Comparison of ENCODE assay signal across 32 cellular contexts in the genomic region with DNA sequence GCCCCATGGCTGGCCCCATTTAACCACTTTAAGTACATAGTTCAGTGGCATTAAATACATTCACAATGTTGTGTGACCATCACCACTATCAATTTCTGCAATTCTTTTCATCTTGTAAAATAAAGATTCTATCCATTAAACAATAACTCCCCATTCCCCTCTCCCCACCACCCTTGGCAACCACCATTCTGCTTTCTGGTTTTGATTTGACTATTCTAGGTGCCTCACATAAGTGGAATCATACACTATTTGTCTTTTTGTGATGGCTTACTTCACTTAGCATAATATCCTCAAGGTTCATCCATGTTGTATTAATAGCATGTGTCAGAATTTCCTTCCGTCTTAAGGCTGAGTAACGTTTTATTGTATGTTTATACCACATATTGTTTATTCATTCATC. TPM values are rescaled to one million over a fixed set of nuclear protein-coding genes. Genes with fewer than 3 reads are reported as not detected.
"Had no signal": no experiment of that assay in that cellular context is flagged by ENCODE, and none has a peak within 500 bp of the region (broad histone marks: within the 10 kb centered on the region; RNA-seq: fewer than 3 reads in every experiment).

No MANE protein-coding gene starts in this region.

- H3K4me1 ChIP-seq: left lung had no signal

- H3K36me3 Mint-ChIP-seq: mesothelial cell of epicardium had no signal

- H3K9me3 ChIP-seq: esophagus squamous epithelium, gastrocnemius medialis, heart right ventricle, left lung, lower lobe of right lung, mucosa of descending colon had no signal

- H3K36me3 ChIP-seq: esophagus squamous epithelium, gastrocnemius medialis, heart right ventricle, left lung, lower lobe of right lung had no signal

- H3K4me3 ChIP-seq: dorsolateral prefrontal cortex, esophagus squamous epithelium, gastrocnemius medialis, heart right ventricle, left lung, lower lobe of right lung, mucosa of descending colon had no signal

- FAIRE-seq: colon, islet of Langerhans, keratinocyte had no signal

- H3K27ac ChIP-seq: dorsolateral prefrontal cortex, epithelial cell of prostate, esophagus squamous epithelium, gastrocnemius medialis, heart right ventricle, left lung, lower lobe of right lung had no signal

- H3K27ac Mint-ChIP-seq: dendritic cell treated with granulocyte-macrophage colony-stimulating factor and Interleukin-4, amounts not matched to agents 40 ng/mL and 50 ng/mL, for 4 days; mesothelial cell of epicardium had no signal

- DNase-seq: cortex of kidney; dorsolateral prefrontal cortex; effector CD4-positive, alpha-beta T cell; effector memory CD4-positive, alpha-beta T cell; erythroblast; esophagus squamous epithelium; foreskin fibroblast; foreskin melanocyte; gastrocnemius medialis; glutamatergic neuron; head of caudate nucleus; heart right ventricle; hippocampal formation; left cardiac atrium; left lung; left ventricle myocardium superior; lower lobe of right lung; mesenchymal stem cell; mucosa of descending colon had no signal

- H3K9me3 Mint-ChIP-seq: dendritic cell treated with granulocyte-macrophage colony-stimulating factor and Interleukin-4, amounts not matched to agents 40 ng/mL and 50 ng/mL, for 4 days had no signal

- ATAC-seq: esophagus mucosa, gastrocnemius medialis, heart right ventricle, left cardiac atrium, left lung, left ventricle myocardium superior, lower lobe of right lung, mucosa of descending colon had no signal

- H3K4me3 Mint-ChIP-seq: dendritic cell treated with granulocyte-macrophage colony-stimulating factor and Interleukin-4, amounts not matched to agents 40 ng/mL and 50 ng/mL, for 4 days; mesothelial cell of epicardium had no signal

RNA-seq across cellular contexts. Expression of a gene that starts 32.4 kb away (rescaled TPM):
- total RNA-seq: esophagus mucosa, gastrocnemius medialis, glomerular endothelial cell, kidney epithelial cell, left lung, left ventricle myocardium superior, lower leg skin, lower lobe of right lung, lung microvascular endothelial cell, mesenteric fat pad, myocyte had no signal
- polyA plus RNA-seq: heart right ventricle, keratinocyte had no signal
